ENCODE assay signal across 8 cellular contexts in the genomic region with DNA sequence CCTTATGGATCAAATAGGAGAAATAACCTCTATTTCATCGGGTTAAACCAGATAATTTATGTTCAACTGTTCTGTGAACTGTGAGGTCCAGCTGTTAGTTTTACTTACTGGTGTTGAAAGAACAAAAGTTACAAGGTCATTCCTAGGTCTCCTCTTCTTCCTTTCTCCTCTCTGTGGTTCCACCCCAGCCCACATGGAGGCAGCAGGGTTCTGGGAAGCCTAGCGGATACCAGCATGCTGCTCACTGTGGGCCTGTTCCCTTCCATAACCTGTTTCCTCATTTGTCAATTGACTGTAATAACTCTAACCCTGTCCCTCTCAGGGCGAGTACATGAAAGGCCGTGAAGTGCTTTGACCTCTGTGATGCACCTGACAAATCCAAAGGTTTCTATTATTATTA. TPM values are rescaled to one million over a fixed set of nuclear protein-coding genes. Genes with fewer than 3 reads are reported as not detected.
A peak's percentile ranks its signal among the peaks of the same experiment; 100 is the strongest.
DNase-seq lines count a peak whose midpoint lies in the region; ATAC-seq lines count a peak whose summit lies in the region.

No MANE protein-coding gene starts in this region.

- no peak overlapping the region for H2AK5ac ChIP-seq in mesenchymal stem cell (ENCODE audit: low read length, severe bottlenecking)

- H2AFZ ChIP-seq in mesenchymal stem cell (ENCODE audit: low read depth, low read length) = no peak overlapping the region

- H3K9me3 Mint-ChIP-seq in activated naive CD4-positive, alpha-beta T cell treated with anti-CD3 and anti-CD28 coated beads for 36 hours = no peaks in the 10 kb centered on the region
- H3K9me3 Mint-ChIP-seq in activated naive CD4-positive, alpha-beta T cell treated with anti-CD3 and anti-CD28 coated beads, Interleukin-2, amount 50 U/mL, for 72 hours = no peaks in the 10 kb centered on the region

- H3K14ac ChIP-seq in mesenchymal stem cell (ENCODE audit: low read length in 2 of 2) = no peak overlapping the region

- no peak overlapping the region for H4K8ac ChIP-seq in mesenchymal stem cell (ENCODE audit: low read length)

- H3K4ac ChIP-seq in mesenchymal stem cell (ENCODE audit: low read depth in 1 of 2, low read length in 2 of 2) = no peak overlapping the region

- peaks cover 37 to 40% of the 10 kb centered on the region in 2 experiments for H3K36me3 ChIP-seq in mesenchymal stem cell (ENCODE audit: control insufficient read depth in 1 of 2, insufficient read depth in 2 of 2, low read depth in 1 of 2, low read length in 2 of 2)

- no peak overlapping the region for H3K4me3 Mint-ChIP-seq in activated naive CD4-positive, alpha-beta T cell treated with anti-CD3 and anti-CD28 coated beads for 36 hours

- no peak overlapping the region for H3K18ac ChIP-seq in mesenchymal stem cell (ENCODE audit: low read depth in 1 of 2, low read length in 2 of 2)

- H3K36me3 Mint-ChIP-seq in activated naive CD4-positive, alpha-beta T cell treated with anti-CD3 and anti-CD28 coated beads for 36 hours (ENCODE audit: low read depth) = peaks cover 1% of the 10 kb centered on the region
- peaks cover 0 to 9% of the 10 kb centered on the region in 2 donors for H3K36me3 Mint-ChIP-seq in activated naive CD4-positive, alpha-beta T cell treated with anti-CD3 and anti-CD28 coated beads, Interleukin-2, amount 50 U/mL, for 72 hours

- intact Hi-C loops in activated naive CD4-positive, alpha-beta T cell treated with anti-CD3 and anti-CD28 coated beads for 36 hours (cut with micrococcal nuclease) = no loop called here

- no peaks in the 10 kb centered on the region for H3K27me3 ChIP-seq in mesenchymal stem cell (ENCODE audit: control insufficient read depth in 1 of 2, insufficient read depth in 1 of 2, low read length in 2 of 2)

- H3K4me2 ChIP-seq in mesenchymal stem cell (ENCODE audit: low read length, poor library complexity, severe bottlenecking) = no peak overlapping the region

- no peaks in the 10 kb centered on the region for H3K27me3 Mint-ChIP-seq in activated naive CD4-positive, alpha-beta T cell treated with anti-CD3 and anti-CD28 coated beads for 36 hours (ENCODE audit: low read depth)

- no peak overlapping the region for H2BK12ac ChIP-seq in mesenchymal stem cell (ENCODE audit: low read length in 2 of 2)

- H3K4me3 ChIP-seq in mesenchymal stem cell (ENCODE audit: insufficient read depth in 1 of 2, low read depth in 1 of 2, low read length in 2 of 2) = no peak overlapping the region

- no peaks in the 10 kb centered on the region for H3K9me3 ChIP-seq in mesenchymal stem cell (ENCODE audit: control insufficient read depth, low read length)

- no peak overlapping the region for H2BK15ac ChIP-seq in mesenchymal stem cell (ENCODE audit: low read depth, poor library complexity, severe bottlenecking)

- H3K9ac ChIP-seq in mesenchymal stem cell (ENCODE audit: low read length) = no peak overlapping the region

- no peak for ATAC-seq in activated naive CD4-positive, alpha-beta T cell treated with anti-CD3 and anti-CD28 coated beads, Interleukin-2, amount 50 U/mL, for 72 hours
- ATAC-seq in HG03045 (IDR thresholded peaks at IDR 0.05; ENCODE audit: unreplicated experiment) = no peak

- H3K4me1 ChIP-seq in mesenchymal stem cell (ENCODE audit: control insufficient read depth, insufficient read depth, low read depth, low read length) = peaks cover 4% of the 10 kb centered on the region

- no peak overlapping the region for H2BK5ac ChIP-seq in mesenchymal stem cell (ENCODE audit: low read depth, low read length, poor library complexity, severe bottlenecking)

- H2BK120ac ChIP-seq in mesenchymal stem cell (ENCODE audit: low read depth, low read length) = no peak overlapping the region

- no peak overlapping the region for H3K27ac Mint-ChIP-seq in activated naive CD4-positive, alpha-beta T cell treated with anti-CD3 and anti-CD28 coated beads for 36 hours
- H3K27ac Mint-ChIP-seq in activated naive CD4-positive, alpha-beta T cell treated with anti-CD3 and anti-CD28 coated beads, Interleukin-2, amount 50 U/mL, for 72 hours = peak overlapping the region in 1 of 2 donors; percentile 53

- no peaks in the 10 kb centered on the region for H3K79me1 ChIP-seq in mesenchymal stem cell (replicated peaks; ENCODE audit: low read length, poor library complexity, severe bottlenecking)

- H3K27ac ChIP-seq in mesenchymal stem cell (ENCODE audit: low read length, poor library complexity, severe bottlenecking) = no peak overlapping the region

- 55% methylated on average over 1 of the region's 4 CpGs for WGBS in mesenchymal stem cell

- H3K23ac ChIP-seq in mesenchymal stem cell (ENCODE audit: low read length in 2 of 2) = no peak overlapping the region

- peak; percentile 61 for DNase-seq in activated naive CD4-positive, alpha-beta T cell treated with anti-CD3 and anti-CD28 coated beads for 36 hours
- no peak for DNase-seq in activated naive CD4-positive, alpha-beta T cell treated with anti-CD3 and anti-CD28 coated beads, Interleukin-2, amount 50 U/mL, for 72 hours (ENCODE audit: low spot score in 2 of 2)
- DNase-seq in NOMO-1 treated with dmso at 0.1 percent for 144 hours (lab: John Stamatoyannopoulos, UW; ENCODE audit: unreplicated experiment) (peak; percentile 57), dermis blood vessel endothelial cell (peak; percentile 70), mesenchymal stem cell (peak; percentile 72), GM19240 (ENCODE audit: insufficient read length, low spot score) (no peak), NCI-H1436 (lab: John Stamatoyannopoulos, UW) (no peak)

- H4K91ac ChIP-seq in mesenchymal stem cell (ENCODE audit: low read length) = no peak overlapping the region

- no peaks in the 10 kb centered on the region for H3K4me1 Mint-ChIP-seq in activated naive CD4-positive, alpha-beta T cell treated with anti-CD3 and anti-CD28 coated beads for 36 hours (ENCODE audit: low read depth)

- CTCF ChIA-PET in activated naive CD4-positive, alpha-beta T cell treated with anti-CD3 and anti-CD28 coated beads for 36 hours (lab: Charles Lee) = interaction anchor here (1.0 to 1.7 kb wide), 4 partner anchors 10 to 257 kb away, joined by 3 to 6 read pairs (median 4); no protein-coding TSS in a partner anchor

RNA-seq across cellular contexts. Expression of gene RELT, which starts 27.8 kb away (rescaled TPM):
- total RNA-seq in activated naive CD4-positive, alpha-beta T cell treated with anti-CD3 and anti-CD28 coated beads for 36 hours = 10 to 100 TPM; 17.9 to 18.5 TPM
- 10 to 100 TPM; 23.2 to 28.2 TPM for total RNA-seq in activated naive CD4-positive, alpha-beta T cell treated with anti-CD3 and anti-CD28 coated beads, Interleukin-2, amount 50 U/mL, for 72 hours
- total RNA-seq in dermis blood vessel endothelial cell = 6.7 and 7.8 TPM in 2 replicates
- 2.6 TPM for polyA plus RNA-seq in mesenchymal stem cell (2013, experiment 1 of 2)
- 3.0 TPM for polyA plus RNA-seq in mesenchymal stem cell (2013, experiment 2 of 2)

Comparison
In these comparisons a context has a peak if more than half of its experiments do, and no peak if none do; other contexts are left out.
1. DNase-seq: peak in activated naive CD4-positive, alpha-beta T cell treated with anti-CD3 and anti-CD28 coated beads for 36 hours (single experiment), NOMO-1 treated with dmso at 0.1 percent for 144 hours (single experiment), dermis blood vessel endothelial cell (single experiment) and mesenchymal stem cell (single experiment); none in activated naive CD4-positive, alpha-beta T cell treated with anti-CD3 and anti-CD28 coated beads, Interleukin-2, amount 50 U/mL, for 72 hours (0 of 2), GM19240 (single experiment) and NCI-H1436 (single experiment).